In genomic region chr6:151357758-151358436, GRCh38 we compare ENCODE assay signal across 20 cellular contexts. TPM values are rescaled to one million over a fixed set of nuclear protein-coding genes. Genes with fewer than 3 reads are reported as not detected.
DNase-seq lines count a peak whose midpoint lies in the region; ATAC-seq, FAIRE-seq and TF ChIP-seq lines count a peak whose summit lies in the region.
"Had no signal": no experiment of that assay in that cellular context is flagged by ENCODE, and none has a peak within 500 bp of the region (broad histone marks: within the 10 kb centered on the region; RNA-seq: fewer than 3 reads in every experiment).

No MANE protein-coding gene starts in this region.

- H3K36me3 Mint-ChIP-seq in T-helper 17 cell (ENCODE audit: low read depth) (peaks cover 4% of the 10 kb centered on the region), endothelial cell (ENCODE audit: low read depth, unreplicated experiment) (no peaks in the 10 kb centered on the region), CD14-positive monocyte (peaks cover 25 to 27% of the 10 kb centered on the region in 2 donors)

- DNase-seq in A673 (ENCODE audit: low spot score) (no peak), GM23248 (no peak), T-helper 17 cell (no peak), endothelial cell (ENCODE audit: low spot score) (no peak), dorsolateral prefrontal cortex (no peak), CD14-positive monocyte (ENCODE audit: low spot score) (no peak), small intestine (no peak), SHP77 treated with DMSO at 0.1 percent for 48 hours (lab: John Stamatoyannopoulos, UW) (no peak)
- DNase-seq: DMS79; NCI-H1105 treated with DMSO at 0.1 percent for 48 hours; NCI-H1694 treated with DMSO at 0.1 percent for 48 hours; NCI-H2107; NCI-H510A; NCI-H748 treated with DMSO at 0.1 percent for 48 hours; NK-92 treated with Interleukin-12 subunit alpha and Interleukin-12 subunit beta, amount 100 ng/mL, for 24 hours; SJCRH30 had no signal

- no peak for TF ChIP-seq CTCF in A673 (conservative IDR thresholded peaks at IDR 0.05; ENCODE audit: low read depth, low read length)
- TF ChIP-seq CTCF in endothelial cell (IDR thresholded peaks at IDR 0.05; ENCODE audit: unreplicated experiment), result no peak
- TF ChIP-seq CTCF in dorsolateral prefrontal cortex (IDR thresholded peaks at IDR 0.05 in 54 of 56, conservative IDR thresholded peaks at IDR 0.05 in 2 of 56; ENCODE audit: low read depth in 1 of 56, partially characterized antibody in 56 of 56), result no peak
- TF ChIP-seq CTCF in CD14-positive monocyte (IDR thresholded peaks at IDR 0.05), result no peak

- no peak overlapping the region for H3K9ac ChIP-seq in GM23248
- H3K9ac ChIP-seq: BLaER1 had no signal

- no peak overlapping the region for H3K4me3 Mint-ChIP-seq in T-helper 17 cell
- no peak overlapping the region for H3K4me3 Mint-ChIP-seq in endothelial cell (ENCODE audit: unreplicated experiment)
- no peak overlapping the region for H3K4me3 Mint-ChIP-seq in CD14-positive monocyte
- H3K4me3 Mint-ChIP-seq: GM23338 had no signal

- H3K27me3 ChIP-seq in A673 (replicated peaks; ENCODE audit: insufficient read depth, low read depth, low read length, poor library complexity) (no peaks in the 10 kb centered on the region), GM23248 (replicated peaks; ENCODE audit: insufficient read depth) (no peaks in the 10 kb centered on the region), dorsolateral prefrontal cortex (no peaks in the 10 kb centered on the region), small intestine (ENCODE audit: control insufficient read depth in 2 of 2, insufficient read depth in 2 of 2, low read length in 2 of 2) (no peaks in the 10 kb centered on the region)
- H3K27me3 ChIP-seq: BLaER1, SJCRH30 had no signal

- no peaks in the 10 kb centered on the region for H4K20me1 ChIP-seq in GM23248 (ENCODE audit: insufficient read depth)

- in situ Hi-C loops in GM23248 (cut with MboI), result no loop called here

- TSS peak; percentile 11 for BruUV-seq in A673 (replicated peaks; lab: Mats Ljungman, UMichigan)

- peaks cover 14% of the 10 kb centered on the region; the same call in 1 of the 2 replicates for H3F3A ChIP-seq in GM23248 (ENCODE audit: insufficient read depth)

- H3K9me3 ChIP-seq in A673 (ENCODE audit: low read depth, low read length, poor library complexity, severe bottlenecking) (no peaks in the 10 kb centered on the region), GM23248 (ENCODE audit: low read depth) (no peaks in the 10 kb centered on the region), T-helper 17 cell (ENCODE audit: control insufficient read depth, low read length, poor library complexity, severe bottlenecking) (no peaks in the 10 kb centered on the region), small intestine (ENCODE audit: control insufficient read depth, low read depth) (no peaks in the 10 kb centered on the region)
- H3K9me3 ChIP-seq: A549, BLaER1, SJCRH30 had no signal

- no peaks in the 10 kb centered on the region for H3K79me2 ChIP-seq in GM23248 (ENCODE audit: insufficient read depth)

- CTCF ChIA-PET in A673 (lab: Charles Lee), result interaction anchor here (0.7 kb wide), 1 partner anchor 342 kb away, joined by 4 read pairs; no protein-coding TSS in a partner anchor

- H3K36me3 ChIP-seq in A673 (ENCODE audit: insufficient read depth, low read length, poor library complexity, severe bottlenecking) (peaks cover 9% of the 10 kb centered on the region), GM23248 (ENCODE audit: low read depth) (0 out of 2 replicates have a peak, but pooled peaks cover 8% of the 10 kb centered on the region), small intestine (ENCODE audit: control insufficient read depth in 2 of 2, insufficient read depth in 2 of 2, low read length in 2 of 2) (peaks cover 0 to 2% of the 10 kb centered on the region in 2 donors)

- H3K4me3 ChIP-seq in A673 (ENCODE audit: low read depth, low read length, poor library complexity, severe bottlenecking), result no peak overlapping the region
- no peak overlapping the region for H3K4me3 ChIP-seq in GM23248
- peak overlapping the region in 2 of 59 donors; percentile 25 to 30 for H3K4me3 ChIP-seq in dorsolateral prefrontal cortex
- no peak overlapping the region for H3K4me3 ChIP-seq in small intestine (ENCODE audit: low read depth in 1 of 2, low read length in 2 of 2)
- H3K4me3 ChIP-seq: A549, BLaER1, GM23338, K562, SJCRH30 had no signal

- H3K27ac ChIP-seq in A673 (ENCODE audit: low read depth, low read length, poor library complexity, severe bottlenecking) (no peak overlapping the region), GM23248 (no peak overlapping the region), dorsolateral prefrontal cortex (no peak overlapping the region), small intestine (ENCODE audit: low read depth in 1 of 2, low read length in 1 of 2) (no peak overlapping the region)
- H3K27ac ChIP-seq: BLaER1, SJCRH30 had no signal

- H2AFZ ChIP-seq in GM23248, result no peak overlapping the region
- H2AFZ ChIP-seq: GM23338 had no signal

- no peaks in the 10 kb centered on the region for H3K27me3 Mint-ChIP-seq in T-helper 17 cell
- H3K27me3 Mint-ChIP-seq in endothelial cell (ENCODE audit: unreplicated experiment), result no peaks in the 10 kb centered on the region
- no peaks in the 10 kb centered on the region for H3K27me3 Mint-ChIP-seq in CD14-positive monocyte (ENCODE audit: low read depth in 3 of 3)

- no peak for FAIRE-seq in small intestine (lab: Jason Lieb, UNC)
- FAIRE-seq: A549, K562 had no signal

- intact Hi-C loops in A673 (cut with micrococcal nuclease; ENCODE audit: unreplicated experiment), result no loop called here
- intact Hi-C loops in dorsolateral prefrontal cortex (cut with DNase I), result no loop called here
- intact Hi-C loops in CD14-positive monocyte (cut with micrococcal nuclease), result no loop called here

- peak overlapping the region; percentile 72 for H3K4me2 ChIP-seq in GM23248 (ENCODE audit: unreplicated experiment)
- H3K4me2 ChIP-seq: BLaER1, GM23338 had no signal

- no peaks in the 10 kb centered on the region for H3K4me1 ChIP-seq in A673 (ENCODE audit: insufficient read depth, low read length, poor library complexity, severe bottlenecking)
- peaks cover 7% of the 10 kb centered on the region; the same call in 1 of the 2 replicates for H3K4me1 ChIP-seq in GM23248 (ENCODE audit: insufficient read depth)
- no peaks in the 10 kb centered on the region for H3K4me1 ChIP-seq in small intestine (ENCODE audit: control insufficient read depth in 2 of 2, insufficient read depth in 1 of 2, low read depth in 1 of 2, low read length in 1 of 2)
- H3K4me1 ChIP-seq: BLaER1 had no signal

- H3K4me1 Mint-ChIP-seq in T-helper 17 cell (peaks cover 3% of the 10 kb centered on the region), endothelial cell (ENCODE audit: unreplicated experiment) (peaks cover 2% of the 10 kb centered on the region), CD14-positive monocyte (peaks cover 4% of the 10 kb centered on the region)

- 88 to 89% methylated on average over 6 of the region's 6 CpGs for whole genome bisulfite sequencing in GM23248 (ENCODE audit: low coverage in 1 of 2, low lambda C conversion rate in 2 of 2, missing lambda C conversion rate in 2 of 2), 2 experiments
- 75 to 87% (median 87%) methylated on average over 6 of the region's 6 CpGs for WGBS in small intestine, 3 donors

- H3K27ac Mint-ChIP-seq in T-helper 17 cell (peak overlapping the region; percentile 27), endothelial cell (ENCODE audit: unreplicated experiment) (peak overlapping the region; percentile 15), CD14-positive monocyte (no peak overlapping the region)

- no peak for ATAC-seq in T-helper 17 cell
- ATAC-seq: A549, GM23338, K562 had no signal

- H3K9me2 ChIP-seq in GM23248 (ENCODE audit: insufficient read depth), result no peaks in the 10 kb centered on the region

- POLR2A ChIA-PET in A673 (lab: Charles Lee; ENCODE audit: low non-redundant PET), result interaction anchor here (0.6 kb wide), 1 partner anchor 492 kb away, joined by 8 read pairs; the partner anchor contains the start of gene MTHFD1L

- H3K9me3 Mint-ChIP-seq in endothelial cell (ENCODE audit: unreplicated experiment), result no peaks in the 10 kb centered on the region
- peaks cover 0 to 1% (median 0%) of the 10 kb centered on the region in 7 donors for H3K9me3 Mint-ChIP-seq in CD14-positive monocyte
- H3K9me3 Mint-ChIP-seq: GM23338 had no signal

RNA-seq across cellular contexts. Expression of gene ZBTB2, which starts 33.5 kb away (rescaled TPM):
- total RNA-seq in A673 (2021) (19.7 and 24.0 TPM in 2 replicates), T-helper 17 cell (10 to 100 TPM; 23.5 to 29.2 TPM), endothelial cell (ENCODE audit: unreplicated experiment) (11.6 TPM), dorsolateral prefrontal cortex (10 to 100 TPM in 7 of 120 experiments, 1 to 10 TPM in 113; 4.4 to 12.5 (median 7.1) TPM)
- total RNA-seq in GM23248 (2014; rRNA removed; shearing (Covaris generic)), result 11.6 and 13.7 TPM in 2 replicates
- polyA plus RNA-seq in GM23248 (2016; fragmentation: Nextera tagmentation; extraction: Ambion mirVana) (9.7 and 9.9 TPM in 2 replicates), CD14-positive monocyte (1 to 10 TPM; 7.2 to 9.6 TPM), small intestine (1 to 10 TPM; 7.1 to 8.7 (median 8.1) TPM)

Comparison
In these comparisons a context has a peak if more than half of its experiments do, and no peak if none do; other contexts are left out.
1. H3K27ac Mint-ChIP-seq: peak in T-helper 17 cell (single experiment) and endothelial cell (single experiment); none in CD14-positive monocyte (0 of 7).